12 cellular contexts compared by ENCODE assay signal in genomic region chr20:17992224-17992637, GRCh38. TPM values are rescaled to one million over a fixed set of nuclear protein-coding genes. Genes with fewer than 3 reads are reported as not detected.
DNase-seq lines count a peak whose midpoint lies in the region; ATAC-seq and TF ChIP-seq lines count a peak whose summit lies in the region.
"Had no signal": no experiment of that assay in that cellular context is flagged by ENCODE, and none has a peak within 500 bp of the region (broad histone marks: within the 10 kb centered on the region; RNA-seq: fewer than 3 reads in every experiment).

No MANE protein-coding gene starts in this region.

- H3K27me3 ChIP-seq in DND-41 (ENCODE audit: insufficient read depth, low read length, poor library complexity): no peaks in the 10 kb centered on the region
- H3K27me3 ChIP-seq in heart left ventricle: no peaks in the 10 kb centered on the region

- H3K4me1 ChIP-seq in DND-41 (ENCODE audit: insufficient read depth, low read length): no peaks in the 10 kb centered on the region
- peaks cover 0 to 7% (median 0%) of the 10 kb centered on the region in 12 donors for H3K4me1 ChIP-seq in heart left ventricle

- peaks cover 15% of the 10 kb centered on the region for H3K79me2 ChIP-seq in DND-41 (ENCODE audit: insufficient read depth, low read length)

- no peaks in the 10 kb centered on the region for H3K9me3 Mint-ChIP-seq in HFFc6
- H3K9me3 Mint-ChIP-seq: dendritic cell treated with granulocyte-macrophage colony-stimulating factor and Interleukin-4, amounts not matched to agents 40 ng/mL and 50 ng/mL, for 4 days had no signal

- DNase-seq in DND-41 (no peak), amniotic epithelial cell (ENCODE audit: low read depth) (peak; percentile 21), NCI-H2029 treated with DMSO at 0.1 percent for 48 hours (lab: John Stamatoyannopoulos, UW) (no peak), HFFc6 (no peak), heart left ventricle (no peak), A172 (ENCODE audit: low spot score) (no peak)
- DNase-seq: Calu3, hypothalamus, NCI-H1417 had no signal

- H3K36me3 ChIP-seq in DND-41 (ENCODE audit: insufficient read depth, low read length) (peaks cover 42% of the 10 kb centered on the region), heart left ventricle (peaks cover 0 to 41% (median 21%) of the 10 kb centered on the region in 9 donors)

- 85 to 93% (median 90%) methylated on average over 6 of the region's 6 CpGs for WGBS in heart left ventricle, 4 donors

- H3K4me3 ChIP-seq in DND-41 (ENCODE audit: low read depth in 1 of 2, low read length in 2 of 2): no peak overlapping the region
- no peak overlapping the region for H3K4me3 ChIP-seq in heart left ventricle

- H3K27me3 Mint-ChIP-seq in HFFc6 (ENCODE audit: insufficient read depth): no peaks in the 10 kb centered on the region
- H3K27me3 Mint-ChIP-seq: dendritic cell treated with granulocyte-macrophage colony-stimulating factor and Interleukin-4, amounts not matched to agents 40 ng/mL and 50 ng/mL, for 4 days had no signal

- H3K27ac ChIP-seq in DND-41 (ENCODE audit: low read length) (no peak overlapping the region), heart left ventricle (no peak overlapping the region)

- no peak overlapping the region for H3K4me2 ChIP-seq in DND-41 (ENCODE audit: insufficient read depth, low read length)

- no peak for TF ChIP-seq CTCF in DND-41 (IDR thresholded peaks at IDR 0.05; ENCODE audit: borderline replicate concordance, extremely low read depth, low read length, poor library complexity, severe bottlenecking)
- TF ChIP-seq CTCF in HFFc6 (IDR thresholded peaks at IDR 0.05): no peak
- TF ChIP-seq CTCF in heart left ventricle (IDR thresholded peaks at IDR 0.05): no peak

- no peaks in the 10 kb centered on the region; the same call in 1 of the 2 replicates for H3K36me3 Mint-ChIP-seq in HFFc6 (ENCODE audit: low read depth)

- TF ChIP-seq POLR2A in heart left ventricle (IDR thresholded peaks at IDR 0.05): no peak

- peaks cover 8% of the 10 kb centered on the region for H4K20me1 ChIP-seq in DND-41 (ENCODE audit: insufficient read depth, low read length)

- no peak overlapping the region for H3K27ac Mint-ChIP-seq in HFFc6
- H3K27ac Mint-ChIP-seq: dendritic cell treated with granulocyte-macrophage colony-stimulating factor and Interleukin-4, amounts not matched to agents 40 ng/mL and 50 ng/mL, for 4 days had no signal

- ATAC-seq in DND-41 (ENCODE audit: insufficient read depth, low read depth) (0 out of 3 replicates have a peak, but pooled peaks have one; percentile 6), GM19025 (IDR thresholded peaks at IDR 0.05; ENCODE audit: low read depth, unreplicated experiment) (peak; percentile 63), HG03442 (IDR thresholded peaks at IDR 0.05; ENCODE audit: unreplicated experiment) (peak; percentile 62), heart left ventricle (no peak)

- peaks cover 19% of the 10 kb centered on the region for H3K4me1 Mint-ChIP-seq in HFFc6 (ENCODE audit: low read depth)

- H3K9ac ChIP-seq in DND-41 (ENCODE audit: low read depth, low read length): no peak overlapping the region

- H3K9me3 ChIP-seq in DND-41 (ENCODE audit: insufficient read depth, low read length, severe bottlenecking) (no peaks in the 10 kb centered on the region), heart left ventricle (no peaks in the 10 kb centered on the region)

- H2AFZ ChIP-seq in DND-41 (ENCODE audit: low read depth, low read length): no peak overlapping the region

- H3K4me3 Mint-ChIP-seq in HFFc6: no peak overlapping the region
- H3K4me3 Mint-ChIP-seq: dendritic cell treated with granulocyte-macrophage colony-stimulating factor and Interleukin-4, amounts not matched to agents 40 ng/mL and 50 ng/mL, for 4 days had no signal

- intact Hi-C loops in heart left ventricle (cut with DNase I): loop anchor here in 7 of 10 donors (5.0 to 10.0 kb wide), 5 partner anchors 90 to 487 kb away; partner anchors contain the start of gene BFSP1 (in 5 of the 7)

RNA-seq across cellular contexts. Expression of gene MGME1, which starts 23.4 kb away (rescaled TPM):
- total RNA-seq in HFFc6 (2021; fragmentation: NEBNext Ultra II Directional; extraction: Animal tissue kit (Norgen Biotek cat#: 25700)): 10 to 100 TPM; 12.7 to 19.2 (median 17.9) TPM
- 10 to 100 TPM in 6 of 9 donors, 1 to 10 TPM in 3; 8.6 to 22.0 (median 11.8) TPM for total RNA-seq in heart left ventricle
- 1 to 10 TPM; 7.7 to 8.9 TPM for polyA plus RNA-seq in heart left ventricle
- total RNA-seq in A172 (2014; rRNA removed; shearing (Covaris generic)): 17.4 and 19.3 TPM in 2 replicates

RNA-seq across cellular contexts. Expression of gene SNX5, which starts 23.6 kb away (rescaled TPM):
- total RNA-seq in HFFc6 (2021; fragmentation: NEBNext Ultra II Directional; extraction: Animal tissue kit (Norgen Biotek cat#: 25700)): 10 to 100 TPM; 69.6 to 97.5 (median 81.8) TPM
- 10 to 100 TPM; 36.6 to 75.0 (median 45.9) TPM for total RNA-seq in heart left ventricle
- 10 to 100 TPM; 32.8 to 43.4 TPM for polyA plus RNA-seq in heart left ventricle
- total RNA-seq in A172 (2014; rRNA removed; shearing (Covaris generic)): 110 and 134 TPM in 2 replicates

Comparison
In these comparisons a context has a peak if more than half of its experiments do, and no peak if none do; other contexts are left out.
1. ATAC-seq: peak in DND-41 (single experiment), GM19025 (single experiment) and HG03442 (single experiment); none in heart left ventricle (0 of 4).